Comparison of ENCODE assay signal across 15 cellular contexts in genomic region chr5:35811108-35811741, GRCh38. TPM values are rescaled to one million over a fixed set of nuclear protein-coding genes. Genes with fewer than 3 reads are reported as not detected.
DNase-seq lines count a peak whose midpoint lies in the region; TF ChIP-seq lines count a peak whose summit lies in the region.
"Had no signal": no experiment of that assay in that cellular context is flagged by ENCODE, and none has a peak within 500 bp of the region (broad histone marks: within the 10 kb centered on the region; RNA-seq: fewer than 3 reads in every experiment).

No MANE protein-coding gene starts in this region.

- H3K4me3 Mint-ChIP-seq in activated CD4-positive, alpha-beta memory T cell treated with anti-CD3 and anti-CD28 coated beads for 36 hours: peak overlapping the region; percentile 38
- H3K4me3 Mint-ChIP-seq in immature natural killer cell (peak overlapping the region; percentile 10 to 74 (median 70)), glutamatergic neuron (ENCODE audit: unreplicated experiment) (no peak overlapping the region)

- H3K36me3 ChIP-seq in BJ (ENCODE audit: control insufficient read depth, insufficient read depth, low read length): no peaks in the 10 kb centered on the region
- H3K36me3 ChIP-seq: BLaER1 treated with 17β-estradiol and CSF1 and Interleukin-3, amounts not matched to agents 10 nM and 100 nM; heart left ventricle had no signal

- H3K9me3 Mint-ChIP-seq in activated CD4-positive, alpha-beta memory T cell treated with anti-CD3 and anti-CD28 coated beads for 36 hours: no peaks in the 10 kb centered on the region
- H3K9me3 Mint-ChIP-seq in immature natural killer cell: no peaks in the 10 kb centered on the region
- H3K9me3 Mint-ChIP-seq in glutamatergic neuron (ENCODE audit: unreplicated experiment): no peaks in the 10 kb centered on the region

- no peaks in the 10 kb centered on the region for H3K27me3 Mint-ChIP-seq in activated CD4-positive, alpha-beta memory T cell treated with anti-CD3 and anti-CD28 coated beads for 36 hours
- H3K27me3 Mint-ChIP-seq in immature natural killer cell (ENCODE audit: low read depth in 3 of 3) (peaks cover 2 to 3% (median 2%) of the 10 kb centered on the region in 3 donors), glutamatergic neuron (ENCODE audit: unreplicated experiment) (no peaks in the 10 kb centered on the region)

- no peaks in the 10 kb centered on the region for H3K27me3 ChIP-seq in BJ (ENCODE audit: control insufficient read depth, insufficient read depth, low read length)
- H3K27me3 ChIP-seq: BLaER1 treated with 17β-estradiol and CSF1 and Interleukin-3, amounts not matched to agents 10 nM and 100 nM; heart left ventricle had no signal

- POLR2A ChIA-PET in BJ (lab: Charles Lee): no interaction called here
- POLR2A ChIA-PET in activated CD4-positive, alpha-beta memory T cell treated with anti-CD3 and anti-CD28 coated beads for 36 hours (lab: Charles Lee): interaction anchor here (0.7 to 5.9 kb wide), 8 partner anchors 11 to 375 kb away, joined by 3 to 46 read pairs (median 8); partner anchors contain the start of gene IL7R

- CTCF ChIA-PET in BJ (lab: Yijun Ruan, JAX): interaction anchor here (1.3 kb wide), 1 partner anchor 9 kb away, joined by 3 read pairs; no protein-coding TSS in a partner anchor
- CTCF ChIA-PET in activated CD4-positive, alpha-beta memory T cell treated with anti-CD3 and anti-CD28 coated beads for 36 hours (lab: Charles Lee): interaction anchor here (0.7 to 2.1 kb wide), 11 partner anchors 10 to 193 kb away, joined by 3 to 11 read pairs (median 4); no protein-coding TSS in a partner anchor

- peaks cover 6% of the 10 kb centered on the region for H3K36me3 Mint-ChIP-seq in activated CD4-positive, alpha-beta memory T cell treated with anti-CD3 and anti-CD28 coated beads for 36 hours
- H3K36me3 Mint-ChIP-seq in immature natural killer cell (peaks cover 0 to 4% (median 0%) of the 10 kb centered on the region in 3 donors), glutamatergic neuron (ENCODE audit: unreplicated experiment) (no peaks in the 10 kb centered on the region)

- peaks cover 74% of the 10 kb centered on the region for H3K4me1 Mint-ChIP-seq in activated CD4-positive, alpha-beta memory T cell treated with anti-CD3 and anti-CD28 coated beads for 36 hours (ENCODE audit: low read depth)
- peaks cover 12 to 21% of the 10 kb centered on the region in 2 donors for H3K4me1 Mint-ChIP-seq in immature natural killer cell
- H3K4me1 Mint-ChIP-seq in glutamatergic neuron (ENCODE audit: low read depth, unreplicated experiment): no peaks in the 10 kb centered on the region

- no peak overlapping the region for H3K4me3 ChIP-seq in BJ (ENCODE audit: low read depth, low read length)
- H3K4me3 ChIP-seq: BLaER1 treated with 17β-estradiol and CSF1 and Interleukin-3, amounts not matched to agents 10 nM and 100 nM; heart left ventricle had no signal

- intact Hi-C loops in activated CD4-positive, alpha-beta memory T cell treated with anti-CD3 and anti-CD28 coated beads for 36 hours (cut with micrococcal nuclease): loop anchor here (1.0 to 10.0 kb wide), 12 partner anchors 10 to 434 kb away; partner anchors contain the start of gene NADK2

- DNase-seq in BJ (ENCODE audit: low read depth) (peak; percentile 11), H4 (ENCODE audit: low spot score) (peak; percentile 41), immature natural killer cell (peak; percentile 62 to 82 (median 76)), germinal center (ENCODE audit: low spot score) (no peak), HuH-7 (ENCODE audit: low spot score) (no peak), midbrain (lab: John Stamatoyannopoulos, UW) (no peak), glutamatergic neuron (no peak)
- peak; percentile 73 for DNase-seq in activated CD4-positive, alpha-beta memory T cell treated with anti-CD3 and anti-CD28 coated beads for 36 hours
- DNase-seq: heart left ventricle, NCI-H1417, nucleus accumbens, Right ventricle myocardium superior had no signal

- TF ChIP-seq CTCF in BJ (IDR thresholded peaks at IDR 0.05; ENCODE audit: insufficient read depth, low read depth, low read length) (no peak), glutamatergic neuron (IDR thresholded peaks at IDR 0.05; ENCODE audit: partially characterized antibody, unreplicated experiment) (no peak)

- peak overlapping the region; percentile 88 for H3K27ac Mint-ChIP-seq in activated CD4-positive, alpha-beta memory T cell treated with anti-CD3 and anti-CD28 coated beads for 36 hours
- H3K27ac Mint-ChIP-seq in immature natural killer cell (peak overlapping the region; percentile 77 to 94 (median 90)), glutamatergic neuron (ENCODE audit: unreplicated experiment) (no peak overlapping the region)

RNA-seq across cellular contexts. Expression of gene IL7R, which starts 45.5 kb away (rescaled TPM):
- polyA plus RNA-seq in BJ (2011; rRNA removed): 54.5 and 65.9 TPM in 2 replicates
- 52.3 and 87.9 TPM in 2 replicates for polyA minus RNA-seq in BJ (2011; rRNA and poly(A)+ RNA removed)
- total RNA-seq in H4 (2014; rRNA removed; shearing (Covaris generic)): 9.0 and 10.6 TPM in 2 replicates
- 100 to 1,000 TPM; 163 to 169 TPM for total RNA-seq in activated CD4-positive, alpha-beta memory T cell treated with anti-CD3 and anti-CD28 coated beads for 36 hours
- polyA plus RNA-seq in immature natural killer cell: 10 to 100 TPM; 36.8 to 70.9 (median 65.6) TPM
- not detected for total RNA-seq in glutamatergic neuron (ENCODE audit: unreplicated experiment)
- total RNA-seq: HT-29, NCI-H460 had no signal

Comparison
In these comparisons a context has a peak if more than half of its experiments do, and no peak if none do; other contexts are left out.
1. DNase-seq: peak in BJ (single experiment), H4 (single experiment), activated CD4-positive, alpha-beta memory T cell treated with anti-CD3 and anti-CD28 coated beads for 36 hours (single experiment) and immature natural killer cell (3 of 3); none in germinal center (single experiment), HuH-7 (single experiment), midbrain (single experiment) and glutamatergic neuron (single experiment).
2. RNA of gene IL7R, which starts 45.5 kb away (total RNA-seq): 163 to 169 TPM in activated CD4-positive, alpha-beta memory T cell treated with anti-CD3 and anti-CD28 coated beads for 36 hours; 9.0 to 10.6 TPM in H4 and not detected in glutamatergic neuron (single experiment); every median in the first group is over 10 times any median in the second.